ENCODE assay signal across 2 cellular contexts in genomic region chr16:14635394-14636145, GRCh38.
TF ChIP-seq lines count a peak whose summit lies in the region.

No MANE protein-coding gene starts in this region.

TF ChIP-seq in SK-N-SH, 30 proteins besides CTCF, POLR2A, EP300 and RAD21 (continued from another document):
- TF ChIP-seq RFX5 (IDR thresholded peaks at IDR 0.05; ENCODE audit: low read length) (no peak), RXRA (IDR thresholded peaks at IDR 0.05; ENCODE audit: borderline replicate concordance, low read depth) (no peak), TCF12 (IDR thresholded peaks at IDR 0.05) (no peak), USF1 (IDR thresholded peaks at IDR 0.05; ENCODE audit: borderline replicate concordance, low read depth) (no peak), NFIC (IDR thresholded peaks at IDR 0.05; ENCODE audit: borderline replicate concordance) (no peak)

TF ChIP-seq in SK-N-SH treated with all-trans-retinoic acid at 6 μM for 48 hours, 23 proteins besides CTCF, POLR2A, EP300 and RAD21 (continued from another document):
- TF ChIP-seq CSRNP3 (CRISPR knock-in tag; IDR thresholded peaks at IDR 0.05) (no peak), TSHZ2 (CRISPR knock-in tag; IDR thresholded peaks at IDR 0.05) (no peak), GLIS3 (CRISPR knock-in tag; IDR thresholded peaks at IDR 0.05) (no peak), CREB5 (CRISPR knock-in tag; IDR thresholded peaks at IDR 0.05; ENCODE audit: low read depth) (no peak), ZNF70 (CRISPR knock-in tag; IDR thresholded peaks at IDR 0.05) (no peak), CSDC2 (CRISPR knock-in tag; IDR thresholded peaks at IDR 0.05) (no peak), ZFP3 (CRISPR knock-in tag; IDR thresholded peaks at IDR 0.05) (no peak), ESRRG (CRISPR knock-in tag; IDR thresholded peaks at IDR 0.05) (no peak), PATZ1 (CRISPR knock-in tag; IDR thresholded peaks at IDR 0.05; ENCODE audit: borderline replicate concordance) (no peak)
